In the genomic region with DNA sequence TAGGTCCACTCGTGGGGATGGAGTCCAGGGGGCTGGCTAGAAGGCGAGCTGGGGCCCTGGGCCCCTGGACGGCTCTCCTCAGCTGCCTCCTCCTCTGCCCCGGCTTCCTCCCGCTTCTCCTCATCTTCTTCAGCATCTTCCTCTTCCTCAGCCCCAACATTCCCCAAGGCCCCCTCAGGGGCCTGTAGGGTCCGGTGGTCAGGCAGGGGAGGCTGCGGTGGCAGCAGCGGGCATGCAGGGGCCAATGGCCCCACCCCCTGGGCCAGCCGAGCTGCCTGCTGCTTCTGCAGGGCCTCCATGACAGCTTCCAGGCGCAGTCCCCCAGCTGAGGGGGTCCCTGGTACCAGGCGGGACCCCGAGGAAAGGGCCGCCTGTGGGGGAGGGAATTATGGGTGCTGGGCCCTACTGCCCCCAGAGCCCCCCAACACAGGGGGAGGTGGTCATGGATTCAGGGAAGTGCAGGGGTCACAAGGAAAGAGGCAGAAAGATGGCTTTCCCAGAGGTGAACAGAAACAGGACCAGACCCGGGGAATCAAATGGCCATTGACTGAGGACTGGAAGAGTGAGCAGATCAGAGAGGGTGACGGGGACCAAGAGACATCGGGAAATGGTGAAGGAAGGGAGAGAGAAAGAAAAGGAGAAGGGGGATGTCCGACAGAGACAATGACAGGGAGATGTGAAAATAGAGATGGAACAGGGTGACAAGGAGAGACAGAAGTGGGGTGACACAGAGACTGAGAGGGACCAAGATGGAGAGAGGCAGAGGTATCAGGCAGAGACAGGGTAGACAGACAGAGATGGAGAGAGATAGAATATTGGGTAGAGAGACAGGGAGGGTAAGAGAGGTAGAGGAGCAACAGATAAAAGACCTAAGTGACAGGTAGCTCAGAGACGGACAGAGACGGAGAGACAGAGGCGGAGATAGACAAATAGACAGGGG, we compare ENCODE assay signal across 1 cellular context.
TF ChIP-seq lines count a peak whose summit lies in the region.

No MANE protein-coding gene starts in this region.

TF ChIP-seq in GM12878, 131 proteins besides CTCF, POLR2A, EP300 and RAD21:
- TF ChIP-seq, protein P1, sequence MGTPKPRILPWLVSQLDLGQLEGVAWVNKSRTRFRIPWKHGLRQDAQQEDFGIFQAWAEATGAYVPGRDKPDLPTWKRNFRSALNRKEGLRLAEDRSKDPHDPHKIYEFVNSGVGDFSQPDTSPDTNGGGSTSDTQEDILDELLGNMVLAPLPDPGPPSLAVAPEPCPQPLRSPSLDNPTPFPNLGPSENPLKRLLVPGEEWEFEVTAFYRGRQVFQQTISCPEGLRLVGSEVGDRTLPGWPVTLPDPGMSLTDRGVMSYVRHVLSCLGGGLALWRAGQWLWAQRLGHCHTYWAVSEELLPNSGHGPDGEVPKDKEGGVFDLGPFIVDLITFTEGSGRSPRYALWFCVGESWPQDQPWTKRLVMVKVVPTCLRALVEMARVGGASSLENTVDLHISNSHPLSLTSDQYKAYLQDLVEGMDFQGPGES (IDR thresholded peaks at IDR 0.05), result no peak
- 0 out of 2 replicates have a peak, but pooled peaks have one; percentile 19 for TF ChIP-seq EZH2 (IDR thresholded peaks at IDR 0.05; ENCODE audit: borderline replicate concordance, control insufficient read depth, low read depth, low read length)
- no peak for TF ChIP-seq NR2F1 (conservative IDR thresholded peaks at IDR 0.05)
- no peak for TF ChIP-seq CREB1 (IDR thresholded peaks at IDR 0.05; ENCODE audit: low read depth)
- peak; percentile 35 for TF ChIP-seq SUZ12 (IDR thresholded peaks at IDR 0.05; ENCODE audit: unreplicated experiment)
- no peak for TF ChIP-seq SREBF1 (IDR thresholded peaks at IDR 0.05; ENCODE audit: low read length)
- no peak for TF ChIP-seq NRF1 (conservative IDR thresholded peaks at IDR 0.05; ENCODE audit: low read depth, low read length)
TF ChIP-seq in GM12878: peak in this region for 2.
